Comparison of ENCODE assay signal across 9 cellular contexts in genomic region chr20:62301111-62301668, GRCh38. TPM values are rescaled to one million over a fixed set of nuclear protein-coding genes. Genes with fewer than 3 reads are reported as not detected.
DNase-seq lines count a peak whose midpoint lies in the region; ATAC-seq, FAIRE-seq and TF ChIP-seq lines count a peak whose summit lies in the region.
"Had no signal": no experiment of that assay in that cellular context is flagged by ENCODE, and none has a peak within 500 bp of the region (broad histone marks: within the 10 kb centered on the region; RNA-seq: fewer than 3 reads in every experiment).

No MANE protein-coding gene starts in this region.

- peaks cover 11 to 31% (median 22%) of the 10 kb centered on the region in 4 donors for H3K4me1 ChIP-seq in tibial artery

- no peak for DNase-seq in activated naive CD4-positive, alpha-beta T cell treated with anti-CD3 and anti-CD28 coated beads for 36 hours
- no peak for DNase-seq in activated naive CD4-positive, alpha-beta T cell treated with Interleukin-2 at 50 U/mL for 16 hours
- DNase-seq in activated CD4-positive, alpha-beta memory T cell treated with anti-CD3 and anti-CD28 coated beads for 36 hours: no peak
- no peak for DNase-seq in tibial artery
- DNase-seq in H54 (ENCODE audit: insufficient read length, low spot score): no peak
- no peak for DNase-seq in NCI-H1092 (lab: John Stamatoyannopoulos, UW)

- no peak for TF ChIP-seq POLR2A in H54 (IDR thresholded peaks at IDR 0.05; ENCODE audit: low read depth, low read length)

- H3K36me3 Mint-ChIP-seq in activated naive CD4-positive, alpha-beta T cell treated with anti-CD3 and anti-CD28 coated beads for 36 hours (ENCODE audit: low read depth): peaks cover 20% of the 10 kb centered on the region
- H3K36me3 Mint-ChIP-seq in activated CD4-positive, alpha-beta memory T cell treated with anti-CD3 and anti-CD28 coated beads for 36 hours: peaks cover 20% of the 10 kb centered on the region

- H3K9me3 ChIP-seq in tibial artery: no peaks in the 10 kb centered on the region
- H3K9me3 ChIP-seq: body of pancreas had no signal

- peak overlapping the region; percentile 40 for H3K4me3 Mint-ChIP-seq in activated naive CD4-positive, alpha-beta T cell treated with anti-CD3 and anti-CD28 coated beads for 36 hours
- H3K4me3 Mint-ChIP-seq in activated CD4-positive, alpha-beta memory T cell treated with anti-CD3 and anti-CD28 coated beads for 36 hours: peak overlapping the region; percentile 87

- POLR2A ChIA-PET in activated CD4-positive, alpha-beta memory T cell treated with anti-CD3 and anti-CD28 coated beads for 36 hours (lab: Charles Lee): interaction anchor here (1.0 kb wide), 1 partner anchor 86 kb away, joined by 3 read pairs; the partner anchor contains the start of gene RPS21

- peaks cover 24% of the 10 kb centered on the region for H3K4me1 Mint-ChIP-seq in activated naive CD4-positive, alpha-beta T cell treated with anti-CD3 and anti-CD28 coated beads for 36 hours (ENCODE audit: low read depth)
- H3K4me1 Mint-ChIP-seq in activated CD4-positive, alpha-beta memory T cell treated with anti-CD3 and anti-CD28 coated beads for 36 hours (ENCODE audit: low read depth): peaks cover 29% of the 10 kb centered on the region

- TF ChIP-seq CTCF in tibial artery (IDR thresholded peaks at IDR 0.05): no peak

- no peak overlapping the region for H3K4me3 ChIP-seq in tibial artery

- no peaks in the 10 kb centered on the region for H3K27me3 Mint-ChIP-seq in activated naive CD4-positive, alpha-beta T cell treated with anti-CD3 and anti-CD28 coated beads for 36 hours (ENCODE audit: low read depth)
- no peaks in the 10 kb centered on the region for H3K27me3 Mint-ChIP-seq in activated CD4-positive, alpha-beta memory T cell treated with anti-CD3 and anti-CD28 coated beads for 36 hours

- ATAC-seq in activated CD4-positive, CD25-positive, alpha-beta regulatory T cell treated with anti-CD3 and anti-CD28 coated beads, Interleukin-2, amount 50 U/mL, for 24 hours: no peak

- peak overlapping the region; percentile 3 for H3K27ac ChIP-seq in layer of hippocampus (ENCODE audit: low read depth, low read length)
- H3K27ac ChIP-seq in tibial artery: peak overlapping the region; percentile 99

- CTCF ChIA-PET in activated naive CD4-positive, alpha-beta T cell treated with anti-CD3 and anti-CD28 coated beads for 36 hours (lab: Charles Lee): interaction anchor here (0.6 to 3.1 kb wide), 7 partner anchors 18 to 108 kb away, joined by 3 to 15 read pairs (median 4); no protein-coding TSS in a partner anchor
- CTCF ChIA-PET in activated CD4-positive, alpha-beta memory T cell treated with anti-CD3 and anti-CD28 coated beads for 36 hours (lab: Charles Lee): interaction anchor here (0.6 to 3.2 kb wide), 6 partner anchors 67 to 507 kb away, joined by 3 to 22 read pairs (median 4); no protein-coding TSS in a partner anchor

- intact Hi-C loops in activated naive CD4-positive, alpha-beta T cell treated with anti-CD3 and anti-CD28 coated beads for 36 hours (cut with micrococcal nuclease): loop anchor here (5.0 kb wide), 2 partner anchors 66 to 234 kb away; partner anchors contain the start of genes LAMA5 and TAF4
- intact Hi-C loops in activated CD4-positive, alpha-beta memory T cell treated with anti-CD3 and anti-CD28 coated beads for 36 hours (cut with micrococcal nuclease): loop anchor here (5.0 kb wide), 2 partner anchors 234 to 316 kb away; partner anchors contain the start of gene TAF4
- intact Hi-C loops in tibial artery (cut with DNase I; ENCODE audit: low total_unique reads): no loop called here

- H3K9me3 Mint-ChIP-seq in activated naive CD4-positive, alpha-beta T cell treated with anti-CD3 and anti-CD28 coated beads for 36 hours: no peaks in the 10 kb centered on the region
- H3K9me3 Mint-ChIP-seq in activated CD4-positive, alpha-beta memory T cell treated with anti-CD3 and anti-CD28 coated beads for 36 hours: no peaks in the 10 kb centered on the region

- H3K27ac Mint-ChIP-seq in activated naive CD4-positive, alpha-beta T cell treated with anti-CD3 and anti-CD28 coated beads for 36 hours: no peak overlapping the region
- no peak overlapping the region for H3K27ac Mint-ChIP-seq in activated CD4-positive, alpha-beta memory T cell treated with anti-CD3 and anti-CD28 coated beads for 36 hours

- peaks cover 4 to 52% (median 23%) of the 10 kb centered on the region in 3 donors for H3K36me3 ChIP-seq in tibial artery

- H3K27me3 ChIP-seq in layer of hippocampus (ENCODE audit: control insufficient read depth, insufficient read depth, low read length) (no peaks in the 10 kb centered on the region), tibial artery (no peaks in the 10 kb centered on the region)
- H3K27me3 ChIP-seq: body of pancreas had no signal

- no peak for FAIRE-seq in H54 (lab: Jason Lieb, UNC)

RNA-seq across cellular contexts. Expression of gene ADRM1, which starts 1.6 kb away (rescaled TPM):
- 10 to 100 TPM; 77.4 to 81.5 TPM for total RNA-seq in activated naive CD4-positive, alpha-beta T cell treated with anti-CD3 and anti-CD28 coated beads for 36 hours
- 100 to 1,000 TPM in 1 of 2 experiments, 10 to 100 TPM in 1; 98.6 to 101 TPM for total RNA-seq in activated CD4-positive, alpha-beta memory T cell treated with anti-CD3 and anti-CD28 coated beads for 36 hours
